ENCODE assay signal across 9 cellular contexts in the genomic region with DNA sequence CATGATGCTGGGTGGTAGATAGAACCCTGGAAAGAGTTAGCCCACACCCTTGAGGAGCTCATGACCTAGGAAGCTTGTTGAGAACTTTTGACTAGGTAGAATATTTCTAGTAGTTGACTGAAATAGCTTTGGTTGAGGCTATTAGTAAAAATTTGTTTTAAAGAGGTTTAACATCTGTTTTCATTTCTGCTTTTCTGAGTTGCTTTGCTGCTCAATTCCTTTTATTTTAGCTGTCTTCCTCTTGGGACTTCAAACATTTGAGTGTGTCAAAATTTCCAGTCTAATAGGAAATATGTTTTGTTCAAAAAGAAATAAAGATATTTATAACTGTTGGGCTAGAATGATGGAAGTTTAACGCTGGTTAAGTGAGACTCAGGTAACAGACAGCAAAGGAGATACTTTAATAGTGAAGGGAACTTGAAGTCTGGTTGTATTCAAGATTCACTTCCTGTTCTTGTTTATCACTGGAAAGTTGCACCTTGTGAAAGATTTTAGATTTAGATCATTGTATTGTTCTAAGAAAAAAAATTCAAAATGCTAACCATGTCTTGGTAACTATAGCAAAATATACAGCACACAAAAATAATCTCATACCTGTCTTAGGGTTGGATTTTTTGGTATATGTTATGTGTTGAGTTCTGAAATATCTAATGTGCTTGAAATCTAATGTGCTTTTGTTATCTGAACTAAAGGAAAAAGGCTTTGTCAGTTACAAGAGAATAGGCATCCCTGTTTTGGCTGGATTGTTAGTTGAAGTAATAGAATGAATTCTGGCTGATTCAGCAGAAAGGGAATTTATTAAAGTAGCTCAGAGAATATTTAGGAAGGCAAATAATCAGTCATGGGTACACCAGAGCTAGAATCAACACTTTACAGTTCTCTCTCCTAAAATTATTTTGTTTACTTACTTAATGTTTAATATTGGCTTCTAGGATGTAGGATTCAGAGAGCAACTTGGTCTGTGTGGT. TPM values are rescaled to one million over a fixed set of nuclear protein-coding genes. Genes with fewer than 3 reads are reported as not detected.
DNase-seq lines count a peak whose midpoint lies in the region; ATAC-seq and TF ChIP-seq lines count a peak whose summit lies in the region.
"Had no signal": no experiment of that assay in that cellular context is flagged by ENCODE, and none has a peak within 500 bp of the region (broad histone marks: within the 10 kb centered on the region; RNA-seq: fewer than 3 reads in every experiment).

No MANE protein-coding gene starts in this region.

- H3K4me3 ChIP-seq in AG10803 (ENCODE audit: low read length) = no peak overlapping the region
- H3K4me3 ChIP-seq in duodenal mucosa (ENCODE audit: low read depth in 1 of 2, low read length in 2 of 2) = no peak overlapping the region
- no peak overlapping the region for H3K4me3 ChIP-seq in aorta (ENCODE audit: low read length in 2 of 2)
- no peak overlapping the region for H3K4me3 ChIP-seq in mucosa of descending colon

- H3K27me3 ChIP-seq in duodenal mucosa (ENCODE audit: control insufficient read depth in 1 of 2, insufficient read depth in 2 of 2, low read length in 2 of 2) = no peaks in the 10 kb centered on the region
- no peaks in the 10 kb centered on the region for H3K27me3 ChIP-seq in aorta (ENCODE audit: control insufficient read depth in 1 of 2, insufficient read depth in 2 of 2, low read length in 1 of 2)

- H3K27ac ChIP-seq in duodenal mucosa (ENCODE audit: low read depth, low read length) = peak overlapping the region; percentile 3
- peak overlapping the region in 1 of 2 donors; percentile 40 for H3K27ac ChIP-seq in aorta (ENCODE audit: low read depth in 1 of 2, low read length in 2 of 2)

- H3K9me3 ChIP-seq in duodenal mucosa (ENCODE audit: control insufficient read depth in 1 of 2, low read length in 2 of 2) (no peaks in the 10 kb centered on the region), aorta (ENCODE audit: control insufficient read depth, low read length) (no peaks in the 10 kb centered on the region), mucosa of descending colon (no peaks in the 10 kb centered on the region)

- ATAC-seq in GM19351 (IDR thresholded peaks at IDR 0.05; ENCODE audit: unreplicated experiment) (peak; percentile 67), HG03280 (IDR thresholded peaks at IDR 0.05; ENCODE audit: unreplicated experiment) (peak; percentile 60), aorta (ENCODE audit: low FRiP score) (peak; percentile 17), mucosa of descending colon (no peak)

- H3K9ac ChIP-seq in duodenal mucosa (ENCODE audit: low read depth in 1 of 2, low read length in 2 of 2) = peak overlapping the region in 1 of 2 donors; percentile 11

- H3K36me3 ChIP-seq in duodenal mucosa (ENCODE audit: control insufficient read depth in 1 of 2, insufficient read depth in 2 of 2, low read length in 2 of 2) (peaks cover 0 to 7% of the 10 kb centered on the region in 2 donors), aorta (ENCODE audit: control insufficient read depth in 1 of 2, insufficient read depth in 2 of 2, low read length in 1 of 2) (no peaks in the 10 kb centered on the region), mucosa of descending colon (ENCODE audit: low read depth) (no peaks in the 10 kb centered on the region)

- 5 to 6% methylated on average over 1 of the region's 1 CpG for WGBS in aorta, 2 donors

- intact Hi-C loops in aorta (cut with DNase I) = loop anchor here in 1 of 2 donors (5.0 kb wide), 1 partner anchor 40 kb away; no protein-coding TSS in a partner anchor
- intact Hi-C loops in mucosa of descending colon (cut with DNase I, micrococcal nuclease) = no loop called here

- peaks cover 17 to 43% of the 10 kb centered on the region in 2 donors for H3K4me1 ChIP-seq in duodenal mucosa (ENCODE audit: control insufficient read depth in 1 of 2, insufficient read depth in 2 of 2, low read length in 2 of 2)
- H3K4me1 ChIP-seq in aorta (ENCODE audit: control insufficient read depth in 1 of 2, insufficient read depth in 2 of 2, low read length in 2 of 2) = peaks cover 0 to 2% of the 10 kb centered on the region in 2 donors
- H3K4me1 ChIP-seq in mucosa of descending colon (ENCODE audit: low read depth) = peaks cover 20% of the 10 kb centered on the region

- peak; percentile 44 for DNase-seq in AG10803 (ENCODE audit: low read depth)
- DNase-seq in aorta = no peak
- no peak for DNase-seq in GF-D8 (lab: John Stamatoyannopoulos, UW)
- DNase-seq in HUDEP-2 (lab: John Stamatoyannopoulos, UW; ENCODE audit: unreplicated experiment in 76 of 76) = no peak
- DNase-seq in mucosa of descending colon = no peak

- TF ChIP-seq CTCF in AG10803 (conservative IDR thresholded peaks at IDR 0.05; ENCODE audit: low read length) (no peak), mucosa of descending colon (IDR thresholded peaks at IDR 0.05) (no peak)

RNA-seq across cellular contexts. Expression of a gene that starts 24.4 kb away (rescaled TPM):
- total RNA-seq in aorta (under 1 TPM; 0.24 to 0.55 TPM), mucosa of descending colon (under 1 TPM; 0.35 to 0.60 (median 0.46) TPM)
- 1 to 10 TPM in 1 of 2 donors, not detected in 1; 1.5 TPM for polyA plus RNA-seq in aorta
- total RNA-seq: pulmonary artery endothelial cell had no signal

RNA-seq across cellular contexts. Expression of a gene that starts 24.7 kb away (rescaled TPM):
- total RNA-seq in aorta (10 to 100 TPM; 18.7 to 25.3 TPM), mucosa of descending colon (10 to 100 TPM in 1 of 3 donors, 1 to 10 TPM in 2; 1.6 to 15.3 (median 5.0) TPM)
- polyA plus RNA-seq in aorta = 1 to 10 TPM; 1.7 to 9.1 TPM
- total RNA-seq: pulmonary artery endothelial cell had no signal
